1 cellular context compared by ENCODE assay signal in the genomic region with DNA sequence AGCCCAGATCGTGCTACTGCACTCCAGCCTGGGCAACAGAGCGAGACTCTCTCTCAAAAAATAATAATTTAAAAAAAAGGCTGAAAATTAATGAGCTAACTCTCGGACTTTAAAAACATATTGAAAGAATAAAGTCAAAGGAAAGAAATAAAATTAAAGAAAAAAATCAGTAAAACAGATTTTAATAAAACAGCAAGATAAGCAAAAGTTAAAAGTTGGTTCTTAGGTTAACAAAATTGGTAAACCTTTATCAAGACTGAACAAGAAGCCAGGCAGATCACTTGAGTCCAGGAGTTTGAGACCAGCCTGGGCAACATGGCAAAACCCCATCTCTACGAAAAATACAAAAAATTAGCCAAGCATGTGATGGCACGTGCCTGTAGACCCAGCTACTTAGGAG.
TF ChIP-seq lines count a peak whose summit lies in the region.

No MANE protein-coding gene starts in this region.

TF ChIP-seq in GM23338, 12 proteins besides CTCF, POLR2A, EP300 and RAD21 (continued from another document):
- TF ChIP-seq REST (IDR thresholded peaks at IDR 0.05; ENCODE audit: unreplicated experiment) (no peak), ZNF331 (CRISPR knock-in tag; IDR thresholded peaks at IDR 0.05; ENCODE audit: low read depth) (no peak), ZNF462 (CRISPR knock-in tag; IDR thresholded peaks at IDR 0.05) (no peak), EZH2 (IDR thresholded peaks at IDR 0.05; ENCODE audit: low read depth, unreplicated experiment) (no peak), POLR2AphosphoS5 (IDR thresholded peaks at IDR 0.05; ENCODE audit: low read depth) (no peak), JUNB (IDR thresholded peaks at IDR 0.05; ENCODE audit: unreplicated experiment) (no peak), ETS1 (IDR thresholded peaks at IDR 0.05) (no peak), STAT1 (IDR thresholded peaks at IDR 0.05; ENCODE audit: unreplicated experiment) (no peak), EZH2phosphoT487 (IDR thresholded peaks at IDR 0.05; ENCODE audit: unreplicated experiment) (no peak)
